ENCODE assay signal across 22 cellular contexts in genomic region chr12:73863541-73863940, GRCh38.
DNase-seq lines count a peak whose midpoint lies in the region; ATAC-seq, FAIRE-seq and TF ChIP-seq lines count a peak whose summit lies in the region.
"Had no signal": no experiment of that assay in that cellular context is flagged by ENCODE, and none has a peak within 500 bp of the region (broad histone marks: within the 10 kb centered on the region; RNA-seq: fewer than 3 reads in every experiment).

No MANE protein-coding gene starts in this region.

- H3K9me3 Mint-ChIP-seq in CD14-positive monocyte = peaks cover 0 to 4% (median 2%) of the 10 kb centered on the region in 7 donors
- H3K9me3 Mint-ChIP-seq: CD8-positive, alpha-beta T cell had no signal

- no peaks in the 10 kb centered on the region for H3K27me3 Mint-ChIP-seq in CD14-positive monocyte (ENCODE audit: low read depth in 3 of 3)
- H3K27me3 Mint-ChIP-seq: activated CD8-positive, alpha-beta memory T cell treated with anti-CD3 and anti-CD28 coated beads, Interleukin-2, amount 10 ng/mL, durations not matched to agents 7 days and 5 days; activated T-helper 17 cell treated with anti-CD3 and anti-CD28 coated beads, Interleukin-2, amount 50 U/mL, for 72 hours had no signal

- FAIRE-seq in RCC 7860 (lab: Jason Lieb, UNC) = no peak

- no peaks in the 10 kb centered on the region for H3K36me3 Mint-ChIP-seq in CD14-positive monocyte
- H3K36me3 Mint-ChIP-seq: activated CD8-positive, alpha-beta memory T cell treated with anti-CD3 and anti-CD28 coated beads, Interleukin-2, amount 10 ng/mL, durations not matched to agents 7 days and 5 days; CD8-positive, alpha-beta T cell had no signal

- no peak overlapping the region for H3K27ac ChIP-seq in substantia nigra (ENCODE audit: low read depth, low read length, poor library complexity, severe bottlenecking)
- H3K27ac ChIP-seq: cardiac muscle cell had no signal

- peak; percentile 78 for DNase-seq in ELR (ENCODE audit: low read depth)
- peak; percentile 50 for DNase-seq in RCC 7860 (ENCODE audit: low spot score)
- peak; percentile 21 for DNase-seq in choroid plexus epithelial cell (ENCODE audit: low read depth)
- DNase-seq in lung microvascular endothelial cell (ENCODE audit: low read depth in 2 of 2) = peak; percentile 9 to 11
- no peak for DNase-seq in CD14-positive monocyte (ENCODE audit: low spot score)
- no peak for DNase-seq in substantia nigra (lab: John Stamatoyannopoulos, UW)
- no peak for DNase-seq in OCI-M1 (lab: John Stamatoyannopoulos, UW)
- DNase-seq: activated CD4-positive, CD25-positive, alpha-beta regulatory T cell treated with anti-CD3 and anti-CD28 coated beads, Interleukin-2, amount 50 U/mL, for 72 hours; activated CD8-positive, alpha-beta memory T cell treated with anti-CD3 and anti-CD28 coated beads, Interleukin-2, amount 10 ng/mL, durations not matched to agents 7 days and 5 days; CD8-positive, alpha-beta T cell; dermis blood vessel endothelial cell; DND-41; glutamatergic neuron; left ventricle myocardium superior; NCI-H1436; NCI-H2171; NCI-H748 treated with DMSO at 0.1 percent for 48 hours; retina; T-helper 9 cell had no signal

- no peak overlapping the region for H3K27ac Mint-ChIP-seq in CD14-positive monocyte
- H3K27ac Mint-ChIP-seq: activated CD8-positive, alpha-beta memory T cell treated with anti-CD3 and anti-CD28 coated beads, Interleukin-2, amount 10 ng/mL, durations not matched to agents 7 days and 5 days; activated T-helper 17 cell treated with anti-CD3 and anti-CD28 coated beads, Interleukin-2, amount 50 U/mL, for 72 hours; CD8-positive, alpha-beta T cell had no signal

- H3K4me3 Mint-ChIP-seq in CD14-positive monocyte = no peak overlapping the region
- H3K4me3 Mint-ChIP-seq: activated CD8-positive, alpha-beta memory T cell treated with anti-CD3 and anti-CD28 coated beads, Interleukin-2, amount 10 ng/mL, durations not matched to agents 7 days and 5 days; activated T-helper 17 cell treated with anti-CD3 and anti-CD28 coated beads, Interleukin-2, amount 50 U/mL, for 72 hours; CD8-positive, alpha-beta T cell had no signal

- H3K4me3 ChIP-seq in choroid plexus epithelial cell (ENCODE audit: low read depth, low read length) = no peak overlapping the region
- H3K4me3 ChIP-seq: cardiac muscle cell had no signal

- ATAC-seq in HG02870 (IDR thresholded peaks at IDR 0.05; ENCODE audit: unreplicated experiment) = no peak
- ATAC-seq: activated CD8-positive, alpha-beta memory T cell treated with anti-CD3 and anti-CD28 coated beads, Interleukin-2, amount 10 ng/mL, durations not matched to agents 7 days and 5 days; activated T-helper 17 cell treated with anti-CD3 and anti-CD28 coated beads, Interleukin-2, amount 50 U/mL, for 72 hours; CD8-positive, alpha-beta T cell; left ventricle myocardium superior had no signal

- H3K4me1 Mint-ChIP-seq in CD14-positive monocyte = no peaks in the 10 kb centered on the region
- H3K4me1 Mint-ChIP-seq: activated CD8-positive, alpha-beta memory T cell treated with anti-CD3 and anti-CD28 coated beads, Interleukin-2, amount 10 ng/mL, durations not matched to agents 7 days and 5 days; activated T-helper 17 cell treated with anti-CD3 and anti-CD28 coated beads, Interleukin-2, amount 50 U/mL, for 72 hours had no signal

- TF ChIP-seq CTCF in choroid plexus epithelial cell (conservative IDR thresholded peaks at IDR 0.05; ENCODE audit: low read depth, low read length) = no peak
- no peak for TF ChIP-seq CTCF in CD14-positive monocyte (IDR thresholded peaks at IDR 0.05)

- intact Hi-C loops in CD14-positive monocyte (cut with micrococcal nuclease) = no loop called here

Comparison
In these comparisons a context has a peak if more than half of its experiments do, and no peak if none do; other contexts are left out.
1. DNase-seq: peak in ELR (single experiment), RCC 7860 (single experiment), choroid plexus epithelial cell (single experiment) and lung microvascular endothelial cell (2 of 2); none in CD14-positive monocyte (single experiment), substantia nigra (0 of 49) and OCI-M1 (single experiment).